27 cellular contexts compared by ENCODE assay signal in the genomic region with DNA sequence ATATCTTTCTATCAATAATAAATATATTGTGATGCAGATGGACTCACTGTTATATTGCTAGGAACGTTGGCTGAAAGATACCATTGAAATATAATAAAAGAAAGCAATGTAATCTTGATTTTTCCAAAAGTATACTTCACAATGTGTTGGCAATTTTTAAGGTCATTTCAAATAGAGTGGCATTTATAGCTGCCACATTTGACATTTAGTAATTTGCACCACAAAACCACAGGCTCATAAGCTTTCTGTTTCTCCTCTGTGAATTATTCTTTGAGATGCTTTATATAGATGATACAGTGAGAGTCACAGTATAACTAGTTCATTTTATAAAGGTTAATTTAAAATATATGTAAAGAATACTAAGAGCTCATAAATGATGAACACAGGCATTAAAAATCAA.
"Had no signal": no experiment of that assay in that cellular context is flagged by ENCODE, and none has a peak within 500 bp of the region (broad histone marks: within the 10 kb centered on the region; RNA-seq: fewer than 3 reads in every experiment).

No MANE protein-coding gene starts in this region.

- H3K9me3 ChIP-seq: gastrocnemius medialis had no signal

- ATAC-seq: activated CD4-positive, CD25-positive, alpha-beta regulatory T cell treated with anti-CD3 and anti-CD28 coated beads, Interleukin-2, amount 50 U/mL, for 24 hours; activated T-cell treated with anti-CD3 and anti-CD28 coated beads, Interleukin-2, amount 50 U/mL, for 4 hours; activated T-helper 17 cell treated with anti-CD3 and anti-CD28 coated beads, Interleukin-2, amount 50 U/mL, for 72 hours; esophagus mucosa; gastrocnemius medialis; heart left ventricle; T-helper 17 cell had no signal

- H3K4me3 ChIP-seq: coronary artery, dorsolateral prefrontal cortex, gastrocnemius medialis, heart left ventricle had no signal

- H3K36me3 ChIP-seq: brain microvascular endothelial cell, gastrocnemius medialis, heart left ventricle, WERI-Rb-1 had no signal

- DNase-seq: activated B cell treated with CpG ODN at 0.5 μM for 24 hours; activated CD4-positive, alpha-beta memory T cell treated with anti-CD3 and anti-CD28 coated beads for 36 hours; activated CD4-positive, alpha-beta T cell treated with anti-CD3 and anti-CD28 coated beads, Interleukin-2, amount 10 ng/mL, durations not matched to agents 24 days and 14 days; activated CD8-positive, alpha-beta memory T cell treated with anti-CD3 and anti-CD28 coated beads for 24 hours; activated effector memory CD4-positive, alpha-beta T cell treated with Interleukin-2 at 50 U/mL for 16 hours; activated gamma-delta T cell treated with Interleukin-2 at 50 U/mL for 16 hours; activated naive CD4-positive, alpha-beta T cell treated with anti-CD3 and anti-CD28 coated beads, Interleukin-2, amount 50 U/mL, for 16 hours; activated naive CD4-positive, alpha-beta T cell treated with Interleukin-2 at 50 U/mL for 16 hours; activated T-cell treated with anti-CD3 and anti-CD28 coated beads, Interleukin-2, amount 50 U/mL, for 4 hours; amniotic stem cell; anterior cingulate cortex; brain microvascular endothelial cell; dorsolateral prefrontal cortex; effector memory CD4-positive, alpha-beta T cell; endodermal cell; foreskin fibroblast; gastrocnemius medialis; glutamatergic neuron; heart left ventricle; T-helper 1 cell; T-helper 17 cell; T1000; WERI-Rb-1 had no signal

- H3K27ac ChIP-seq: brain microvascular endothelial cell, coronary artery, dorsolateral prefrontal cortex, gastrocnemius medialis, heart left ventricle, WERI-Rb-1 had no signal

- H3K27me3 ChIP-seq: brain microvascular endothelial cell, dorsolateral prefrontal cortex, gastrocnemius medialis, heart left ventricle had no signal

- H3K4me1 ChIP-seq: gastrocnemius medialis had no signal
